In genomic region chr10:36423821-36424248, GRCh38 we compare ENCODE assay signal across 26 cellular contexts.
DNase-seq lines count a peak whose midpoint lies in the region; ATAC-seq, FAIRE-seq and TF ChIP-seq lines count a peak whose summit lies in the region.
"Had no signal": no experiment of that assay in that cellular context is flagged by ENCODE, and none has a peak within 500 bp of the region (broad histone marks: within the 10 kb centered on the region; RNA-seq: fewer than 3 reads in every experiment).

No MANE protein-coding gene starts in this region.

- intact Hi-C loops in IMR-90 (cut with micrococcal nuclease) (no loop called here), endothelial cell of umbilical vein (cut with micrococcal nuclease) (no loop called here)

- ATAC-seq in IMR-90 (ENCODE audit: low read depth) (no peak; the same call in 1 of the 2 replicates), GM19452 (IDR thresholded peaks at IDR 0.05; ENCODE audit: unreplicated experiment) (no peak), HG03139 (IDR thresholded peaks at IDR 0.05; ENCODE audit: unreplicated experiment) (no peak)
- ATAC-seq: activated T-helper 17 cell treated with anti-CD3 and anti-CD28 coated beads, Interleukin-2, amount 50 U/mL, for 72 hours; naive thymus-derived CD8-positive, alpha-beta T cell; psoas muscle; SK-N-SH treated with all-trans-retinoic acid at 6 μM for 48 hours; stimulated activated memory B cell treated with anti-CD40 and anti-IgM and Interleukin-4, amounts not matched to agents 10 μg/mL and 1 μg/mL and 100 μg/mL, for 72 hours; T-helper 17 cell had no signal

- no peak overlapping the region for H2BK12ac ChIP-seq in mesenchymal stem cell (ENCODE audit: low read length in 2 of 2)

- no peak overlapping the region for H2AK5ac ChIP-seq in IMR-90 (ENCODE audit: low read depth, low read length)
- H2AK5ac ChIP-seq in mesenchymal stem cell (ENCODE audit: low read length, severe bottlenecking), result no peak overlapping the region

- TF ChIP-seq POLR2A in IMR-90 (IDR thresholded peaks at IDR 0.05; ENCODE audit: low read depth, low read length) (no peak), endothelial cell of umbilical vein (IDR thresholded peaks at IDR 0.05; ENCODE audit: low read depth, low read length) (no peak)

- DNase-seq in AG09309 (ENCODE audit: low read depth) (peak; percentile 40), IMR-90 (no peak), endothelial cell of umbilical vein (ENCODE audit: low read depth, low spot score) (peak; percentile 27), mesenchymal stem cell (peak; percentile 31), NCI-H446 treated with DMSO at 0.1 percent for 48 hours (lab: John Stamatoyannopoulos, UW) (no peak), medulla oblongata (ENCODE audit: extremely low spot score) (no peak)
- DNase-seq: activated CD4-positive, alpha-beta memory T cell treated with anti-CD3 and anti-CD28 coated beads, Interleukin-2, amount 10 ng/mL, durations not matched to agents 7 days and 5 days; activated naive CD4-positive, alpha-beta T cell treated with anti-CD3 and anti-CD28 coated beads, Interleukin-2, amount 10 ng/mL, durations not matched to agents 7 days and 5 days; adrenal gland; HCEC 1CT; Kasumi-1; naive thymus-derived CD8-positive, alpha-beta T cell; NCI-H1694; NCI-H510A treated with DMSO at 0.1 percent for 48 hours; occipital lobe; psoas muscle; stimulated activated CD4-positive, alpha-beta T cell treated with anti-CD3 and anti-CD28 coated beads, Interleukin-15, amount 100 ng/mL, for 24 hours; T-helper 17 cell; transverse colon had no signal

- no peak overlapping the region for H3K4ac ChIP-seq in IMR-90 (ENCODE audit: low read depth, low read length)
- no peak overlapping the region for H3K4ac ChIP-seq in mesenchymal stem cell (ENCODE audit: low read depth in 1 of 2, low read length in 2 of 2)

- H2BK120ac ChIP-seq in IMR-90 (ENCODE audit: low read depth, low read length) (no peak overlapping the region), mesenchymal stem cell (ENCODE audit: low read depth, low read length) (no peak overlapping the region)

- H3K27ac ChIP-seq in IMR-90 (ENCODE audit: insufficient read depth, low read length) (no peak overlapping the region), endothelial cell of umbilical vein (ENCODE audit: insufficient read depth, low read depth, low read length) (no peak overlapping the region), mesenchymal stem cell (ENCODE audit: low read length, poor library complexity, severe bottlenecking) (no peak overlapping the region)
- H3K27ac ChIP-seq: adrenal gland, BLaER1, psoas muscle, transverse colon had no signal

- POLR2A ChIA-PET in IMR-90 (lab: Charles Lee; ENCODE audit: unreplicated experiment), result no interaction called here
- POLR2A ChIA-PET in endothelial cell of umbilical vein (lab: Charles Lee), result no interaction called here

- H3K79me1 ChIP-seq in IMR-90 (ENCODE audit: low read depth in 1 of 2, low read length in 2 of 2) (no peaks in the 10 kb centered on the region), mesenchymal stem cell (replicated peaks; ENCODE audit: low read length, poor library complexity, severe bottlenecking) (no peaks in the 10 kb centered on the region)

- H3K23ac ChIP-seq in IMR-90 (ENCODE audit: low read depth, low read length) (no peak overlapping the region), mesenchymal stem cell (ENCODE audit: low read length in 2 of 2) (no peak overlapping the region)

- no peaks in the 10 kb centered on the region for H3K4me1 ChIP-seq in IMR-90 (ENCODE audit: control insufficient read depth, insufficient read depth, low read length)
- no peaks in the 10 kb centered on the region for H3K4me1 ChIP-seq in endothelial cell of umbilical vein (ENCODE audit: control insufficient read depth, extremely low read depth, insufficient read depth, low read length)
- no peaks in the 10 kb centered on the region for H3K4me1 ChIP-seq in mesenchymal stem cell (ENCODE audit: control insufficient read depth, insufficient read depth, low read depth, low read length)
- H3K4me1 ChIP-seq: adrenal gland, BLaER1, psoas muscle, transverse colon had no signal

- BruUV-seq in IMR-90 (replicated peaks; lab: Mats Ljungman, UMichigan) (no TSS peak), endothelial cell of umbilical vein (replicated peaks; lab: Mats Ljungman, UMichigan) (no TSS peak)

- H4K8ac ChIP-seq in IMR-90 (ENCODE audit: low read depth in 2 of 2, low read length in 2 of 2) (no peak overlapping the region), mesenchymal stem cell (ENCODE audit: low read length) (no peak overlapping the region)

- WGBS in IMR-90 (ENCODE audit: extremely low coverage in 2 of 2, insufficient read length in 1 of 2), 2 experiments, result no CpG with 5 or more reads among the region's 3 CpGs
- WGBS in mesenchymal stem cell, result 0% methylated on average over 1 of the region's 3 CpGs

- no peak overlapping the region for H3K9ac ChIP-seq in IMR-90 (ENCODE audit: low read depth, low read length)
- no peak overlapping the region for H3K9ac ChIP-seq in endothelial cell of umbilical vein (replicated peaks; ENCODE audit: extremely low read depth, insufficient read depth, low read length)
- no peak overlapping the region for H3K9ac ChIP-seq in mesenchymal stem cell (ENCODE audit: low read length)
- H3K9ac ChIP-seq: BLaER1 had no signal

- H3K18ac ChIP-seq in IMR-90 (ENCODE audit: low read depth, low read length), result no peak overlapping the region
- H3K18ac ChIP-seq in mesenchymal stem cell (ENCODE audit: low read depth in 1 of 2, low read length in 2 of 2), result no peak overlapping the region

- no peaks in the 10 kb centered on the region for H3K79me2 ChIP-seq in endothelial cell of umbilical vein (ENCODE audit: control insufficient read depth, insufficient read depth, low read length)

- CTCF ChIA-PET in IMR-90 (lab: Yijun Ruan, JAX), result no interaction called here
- CTCF ChIA-PET in endothelial cell of umbilical vein (lab: Charles Lee), result interaction anchor here (0.8 kb wide), 1 partner anchor 10 kb away, joined by 3 read pairs; no protein-coding TSS in a partner anchor

- H3K9me3 ChIP-seq in IMR-90 (ENCODE audit: control insufficient read depth, insufficient read depth, low read length) (peaks cover 2% of the 10 kb centered on the region; the same call in 1 of the 2 replicates), endothelial cell of umbilical vein (replicated peaks; ENCODE audit: control insufficient read depth, insufficient read depth, low read length) (no peaks in the 10 kb centered on the region), mesenchymal stem cell (ENCODE audit: control insufficient read depth, low read length) (no peaks in the 10 kb centered on the region)
- H3K9me3 ChIP-seq: adrenal gland, BLaER1, psoas muscle, transverse colon had no signal

- H3K36me3 ChIP-seq in IMR-90 (ENCODE audit: control insufficient read depth, insufficient read depth, low read length), result no peaks in the 10 kb centered on the region
- no peaks in the 10 kb centered on the region for H3K36me3 ChIP-seq in endothelial cell of umbilical vein (ENCODE audit: control insufficient read depth in 2 of 2, extremely low read depth in 1 of 2, insufficient read depth in 2 of 2, low read length in 2 of 2)
- H3K36me3 ChIP-seq in mesenchymal stem cell (ENCODE audit: control insufficient read depth in 1 of 2, insufficient read depth in 2 of 2, low read depth in 1 of 2, low read length in 2 of 2), result no peaks in the 10 kb centered on the region
- H3K36me3 ChIP-seq: adrenal gland, BLaER1, transverse colon had no signal

- H4K5ac ChIP-seq in IMR-90 (ENCODE audit: low read depth, low read length), result no peak overlapping the region

- dilution Hi-C loops in IMR-90 (cut with HindIII; ENCODE audit: low sequenced_read_pairs, unreplicated experiment), result no loop called here
- dilution Hi-C loops in endothelial cell of umbilical vein (cut with MboI; ENCODE audit: extremely low pct_ligation_motif_present, low sequenced_read_pairs), result no loop called here

- H2BK20ac ChIP-seq in IMR-90 (ENCODE audit: low read depth, low read length), result no peak overlapping the region

- no peak overlapping the region for H4K91ac ChIP-seq in IMR-90 (ENCODE audit: insufficient read depth, low read depth, low read length)
- no peak overlapping the region for H4K91ac ChIP-seq in mesenchymal stem cell (ENCODE audit: low read length)

- TF ChIP-seq CTCF in AG09309 (IDR thresholded peaks at IDR 0.05; ENCODE audit: control insufficient read depth, insufficient read depth, low read depth, low read length, missing control alignments), result no peak
- no peak for TF ChIP-seq CTCF in IMR-90 (conservative IDR thresholded peaks at IDR 0.05; ENCODE audit: low read depth, low read length)
- no peak for TF ChIP-seq CTCF in endothelial cell of umbilical vein (IDR thresholded peaks at IDR 0.05; ENCODE audit: extremely low read depth in 1 of 2, insufficient read depth in 1 of 2, low read depth in 1 of 2, low read length in 2 of 2)

- H3K9me1 ChIP-seq in IMR-90 (ENCODE audit: insufficient read depth, low read length) (no peaks in the 10 kb centered on the region), endothelial cell of umbilical vein (replicated peaks; ENCODE audit: control insufficient read depth, extremely low read depth, insufficient read depth, low read length) (no peaks in the 10 kb centered on the region)

- H3K4me3 ChIP-seq in AG09309 (ENCODE audit: control insufficient read depth, low read depth, low read length), result no peak overlapping the region
- no peak overlapping the region for H3K4me3 ChIP-seq in IMR-90 (ENCODE audit: insufficient read depth, low read depth, low read length)
- no peak overlapping the region for H3K4me3 ChIP-seq in endothelial cell of umbilical vein (replicated peaks in 1 of 3; ENCODE audit: insufficient read depth in 1 of 3, low read depth in 1 of 3, low read length in 3 of 3)
- no peak overlapping the region for H3K4me3 ChIP-seq in mesenchymal stem cell (ENCODE audit: insufficient read depth in 1 of 2, low read depth in 1 of 2, low read length in 2 of 2)
- H3K4me3 ChIP-seq: adrenal gland, BLaER1, psoas muscle, transverse colon had no signal

- H2BK15ac ChIP-seq in IMR-90 (ENCODE audit: low read depth, low read length), result no peak overlapping the region
- no peak overlapping the region for H2BK15ac ChIP-seq in mesenchymal stem cell (ENCODE audit: low read depth, poor library complexity, severe bottlenecking)

- FAIRE-seq in endothelial cell of umbilical vein (lab: Jason Lieb, UNC), result no peak
- FAIRE-seq: keratinocyte had no signal

- H3K4me2 ChIP-seq in IMR-90 (ENCODE audit: low read depth, low read length), result no peak overlapping the region
- H3K4me2 ChIP-seq in endothelial cell of umbilical vein (ENCODE audit: insufficient read depth, low read length), result no peak overlapping the region
- H3K4me2 ChIP-seq in mesenchymal stem cell (ENCODE audit: low read length, poor library complexity, severe bottlenecking), result no peak overlapping the region
- H3K4me2 ChIP-seq: BLaER1 had no signal

- in situ Hi-C loops in IMR-90 (cut with MboI; ENCODE audit: low sequenced_read_pairs), result no loop called here

- H3K14ac ChIP-seq in IMR-90 (replicated peaks; ENCODE audit: low read depth, low read length) (no peak overlapping the region), mesenchymal stem cell (ENCODE audit: low read length in 2 of 2) (no peak overlapping the region)

- H2AK9ac ChIP-seq in IMR-90 (replicated peaks; ENCODE audit: low read depth, low read length, poor library complexity), result no peak overlapping the region

- no peak overlapping the region for H2BK5ac ChIP-seq in IMR-90 (ENCODE audit: low read depth, low read length, poor library complexity, severe bottlenecking)
- H2BK5ac ChIP-seq in mesenchymal stem cell (ENCODE audit: low read depth, low read length, poor library complexity, severe bottlenecking), result no peak overlapping the region

- no peak overlapping the region for H2AFZ ChIP-seq in IMR-90 (replicated peaks; ENCODE audit: low read length, poor library complexity)
- no peak overlapping the region for H2AFZ ChIP-seq in endothelial cell of umbilical vein (ENCODE audit: low read depth, low read length)
- no peak overlapping the region for H2AFZ ChIP-seq in mesenchymal stem cell (ENCODE audit: low read depth, low read length)

- H3K56ac ChIP-seq in IMR-90 (ENCODE audit: extremely low read depth, insufficient read depth, low read length), result no peak overlapping the region

- H4K20me1 ChIP-seq in IMR-90 (ENCODE audit: insufficient read depth, low read length) (no peaks in the 10 kb centered on the region), endothelial cell of umbilical vein (replicated peaks; ENCODE audit: control insufficient read depth, extremely low read depth, insufficient read depth, low read length) (no peaks in the 10 kb centered on the region)
- H4K20me1 ChIP-seq: BLaER1 had no signal

- TF ChIP-seq RAD21 in IMR-90 (IDR thresholded peaks at IDR 0.05; ENCODE audit: low read length), result no peak

- no peaks in the 10 kb centered on the region for H3K27me3 ChIP-seq in IMR-90 (ENCODE audit: control insufficient read depth, insufficient read depth, low read length)
- no peaks in the 10 kb centered on the region for H3K27me3 ChIP-seq in endothelial cell of umbilical vein (ENCODE audit: control insufficient read depth in 2 of 2, insufficient read depth in 2 of 2, low read length in 2 of 2)
- H3K27me3 ChIP-seq in mesenchymal stem cell (ENCODE audit: control insufficient read depth in 1 of 2, insufficient read depth in 1 of 2, low read length in 2 of 2), result no peaks in the 10 kb centered on the region
- H3K27me3 ChIP-seq: adrenal gland, BLaER1, transverse colon had no signal

Comparison
In these comparisons a context has a peak if more than half of its experiments do, and no peak if none do; other contexts are left out.
1. DNase-seq: peak in AG09309 (single experiment), endothelial cell of umbilical vein (single experiment) and mesenchymal stem cell (single experiment); none in IMR-90 (single experiment), NCI-H446 treated with DMSO at 0.1 percent for 48 hours (single experiment) and medulla oblongata (single experiment).